32 cellular contexts compared by ENCODE assay signal in genomic region chr11:129386795-129387390, GRCh38. TPM values are rescaled to one million over a fixed set of nuclear protein-coding genes. Genes with fewer than 3 reads are reported as not detected.
A peak's percentile ranks its signal among the peaks of the same experiment; 100 is the strongest.
DNase-seq lines count a peak whose midpoint lies in the region; ATAC-seq, FAIRE-seq and TF ChIP-seq lines count a peak whose summit lies in the region.
"Had no signal": no experiment of that assay in that cellular context is flagged by ENCODE, and none has a peak within 500 bp of the region (broad histone marks: within the 10 kb centered on the region; RNA-seq: fewer than 3 reads in every experiment).

No MANE protein-coding gene starts in this region.

- DNase-seq in HEK293T (ENCODE audit: extremely low spot score) (no peak), adipocyte (ENCODE audit: low read depth) (no peak), right lobe of liver (no peak), smooth muscle cell (lab: John Stamatoyannopoulos, UW; ENCODE audit: unreplicated experiment) (no peak), LoVo (ENCODE audit: low spot score) (no peak), GM19239 (ENCODE audit: insufficient read length, low spot score) (no peak), amygdala (lab: John Stamatoyannopoulos, UW) (no peak)
- DNase-seq: activated CD8-positive, alpha-beta T cell treated with anti-CD3 and anti-CD28 coated beads for 36 hours; EL; esophagus squamous epithelium; gastrocnemius medialis; hypothalamus; immature natural killer cell; Kasumi-1; MV-4-11; NCI-H187 treated with DMSO at 0.1 percent for 48 hours; NCI-H524 treated with DMSO at 0.1 percent for 48 hours; sigmoid colon; stimulated activated CD4-positive, alpha-beta T cell treated with anti-CD3 and anti-CD28 coated beads, Interleukin-15, amount 100 ng/mL, for 24 hours; stimulated activated naive CD4-positive, alpha-beta T cell treated with Interleukin-2 at 50 U/mL for 16 hours; testis had no signal

- CTCF ChIA-PET in HEK293T (lab: Yijun Ruan, JAX), result interaction anchor here (1.0 kb wide), 1 partner anchor 9 kb away, joined by 4 read pairs; no protein-coding TSS in a partner anchor

- H3K79me2 ChIP-seq in smooth muscle cell (ENCODE audit: low read depth), result no peaks in the 10 kb centered on the region

- peak overlapping the region; percentile 75 for H3K4me2 ChIP-seq in smooth muscle cell

- no peak overlapping the region for H3K9ac ChIP-seq in adipocyte (ENCODE audit: low read length)
- no peak overlapping the region for H3K9ac ChIP-seq in smooth muscle cell (ENCODE audit: low read depth)

- ATAC-seq in right lobe of liver (peak; percentile 13 to 33 (median 27)), HG03342 (IDR thresholded peaks at IDR 0.05; ENCODE audit: unreplicated experiment) (no peak)
- ATAC-seq: activated CD4-positive, CD25-positive, alpha-beta regulatory T cell treated with anti-CD3 and anti-CD28 coated beads, Interleukin-2, amount 50 U/mL, for 24 hours; activated CD8-positive, alpha-beta T cell treated with anti-CD3 and anti-CD28 coated beads for 36 hours; gastrocnemius medialis; GM12878 had no signal

- H3K27ac ChIP-seq in right lobe of liver (no peak overlapping the region), smooth muscle cell (ENCODE audit: low read depth) (peak overlapping the region; percentile 1)
- H3K27ac ChIP-seq: ascending aorta, esophagus squamous epithelium, gastrocnemius medialis, HL-60, prostate gland, sigmoid colon, testis, vagina had no signal

- no peaks in the 10 kb centered on the region for H3K36me3 ChIP-seq in adipocyte (ENCODE audit: control insufficient read depth, insufficient read depth, low read length, severe bottlenecking)
- H3K36me3 ChIP-seq in right lobe of liver, result no peaks in the 10 kb centered on the region
- H3K36me3 ChIP-seq in smooth muscle cell (ENCODE audit: low read depth), result no peaks in the 10 kb centered on the region
- H3K36me3 ChIP-seq: ascending aorta, gastrocnemius medialis, prostate gland, sigmoid colon, vagina had no signal

- peaks cover 61% of the 10 kb centered on the region for H3K27me3 ChIP-seq in adipocyte (replicated peaks; ENCODE audit: control insufficient read depth, insufficient read depth, low read length)
- H3K27me3 ChIP-seq in right lobe of liver, result no peaks in the 10 kb centered on the region
- H3K27me3 ChIP-seq in smooth muscle cell (ENCODE audit: low read depth), result no peaks in the 10 kb centered on the region
- H3K27me3 ChIP-seq: ascending aorta, testis, vagina had no signal

- POLR2A ChIA-PET in HEK293T (lab: Yijun Ruan, JAX), result interaction anchor here (2.2 kb wide), 1 partner anchor 11 kb away, joined by 11 read pairs; the partner anchor contains the start of gene BARX2

- whole genome bisulfite sequencing in right lobe of liver (ENCODE audit: insufficient coverage, low coverage, low lambda C conversion rate, missing lambda C conversion rate), result 34% methylated on average over 10 of the region's 11 CpGs
- 19% methylated on average over 11 of the region's 11 CpGs for WGBS in smooth muscle cell (ENCODE audit: low lambda C conversion rate)

- no peak for TF ChIP-seq POLR2A in right lobe of liver (IDR thresholded peaks at IDR 0.05)

- peak overlapping the region; percentile 32 for H2AFZ ChIP-seq in smooth muscle cell (ENCODE audit: low read depth)

- H4K20me1 ChIP-seq in smooth muscle cell (ENCODE audit: low read depth), result no peaks in the 10 kb centered on the region

- intact Hi-C loops in right lobe of liver (cut with DNase I), result no loop called here

- TF ChIP-seq CTCF in right lobe of liver (IDR thresholded peaks at IDR 0.05) (no peak), smooth muscle cell (IDR thresholded peaks at IDR 0.05; ENCODE audit: borderline replicate concordance, insufficient read depth, poor library complexity, severe bottlenecking) (no peak)

- no peaks in the 10 kb centered on the region for H3K4me1 ChIP-seq in adipocyte (ENCODE audit: control insufficient read depth, insufficient read depth, low read length)
- no peaks in the 10 kb centered on the region for H3K4me1 ChIP-seq in right lobe of liver
- H3K4me1 ChIP-seq in smooth muscle cell (ENCODE audit: low read depth), result no peaks in the 10 kb centered on the region
- H3K4me1 ChIP-seq: ascending aorta, gastrocnemius medialis, prostate gland, sigmoid colon, testis had no signal

- H3F3A ChIP-seq in smooth muscle cell (ENCODE audit: low read depth), result peaks cover 5% of the 10 kb centered on the region

- no peaks in the 10 kb centered on the region for H3K9me3 ChIP-seq in adipocyte (ENCODE audit: control insufficient read depth, low read length)
- H3K9me3 ChIP-seq in right lobe of liver, result no peaks in the 10 kb centered on the region
- H3K9me3 ChIP-seq in smooth muscle cell (replicated peaks; ENCODE audit: low read depth), result no peaks in the 10 kb centered on the region
- H3K9me3 ChIP-seq: ascending aorta, esophagus squamous epithelium, gastrocnemius medialis, prostate gland, sigmoid colon, testis, vagina had no signal

- H3K4me3 ChIP-seq in adipocyte (ENCODE audit: low read length) (peak overlapping the region; percentile 23), right lobe of liver (no peak overlapping the region), smooth muscle cell (peak overlapping the region; percentile 5)
- H3K4me3 ChIP-seq: ascending aorta, esophagus squamous epithelium, GM12878, prostate gland, sigmoid colon, testis, vagina had no signal

- FAIRE-seq in GM19239 (lab: Jason Lieb, UNC), result no peak
- FAIRE-seq: GM12878, TTC549 had no signal

TF ChIP-seq in HEK293T, 16 proteins besides CTCF, POLR2A, EP300 and RAD21:
- TF ChIP-seq HDGF (IDR thresholded peaks at IDR 0.05; ENCODE audit: borderline replicate concordance) (no peak), SUZ12 (IDR thresholded peaks at IDR 0.05) (no peak), LEF1 (IDR thresholded peaks at IDR 0.05; ENCODE audit: borderline replicate concordance) (no peak), CTBP1 (IDR thresholded peaks at IDR 0.05; ENCODE audit: borderline replicate concordance) (no peak), PKNOX1 (IDR thresholded peaks at IDR 0.05) (peak; percentile 41; the same call in 1 of the 2 replicates), FOXK2 (IDR thresholded peaks at IDR 0.05) (no peak), BHLHE40 (IDR thresholded peaks at IDR 0.05; ENCODE audit: borderline replicate concordance) (no peak)

RNA-seq across cellular contexts. Expression of gene BARX2, which starts 11.2 kb away (rescaled TPM):
- total RNA-seq in right lobe of liver (not detected), smooth muscle cell (2.2 and 4.8 TPM in 2 replicates)
- polyA plus RNA-seq in smooth muscle cell, result 1.2 and 3.2 TPM in 2 replicates
- total RNA-seq: activated CD8-positive, alpha-beta T cell treated with anti-CD3 and anti-CD28 coated beads for 36 hours; ascending aorta; cardiac septum; GM12878; mononuclear cell; sigmoid colon; SK-MEL-5 had no signal
- polyA plus RNA-seq: immature natural killer cell had no signal

Comparison
In these comparisons a context has a peak if more than half of its experiments do, and no peak if none do; other contexts are left out.
1. H3K4me3 ChIP-seq: peak in adipocyte (single experiment) and smooth muscle cell (single experiment); none in right lobe of liver (0 of 3).